13 cellular contexts compared by ENCODE assay signal in the genomic region with DNA sequence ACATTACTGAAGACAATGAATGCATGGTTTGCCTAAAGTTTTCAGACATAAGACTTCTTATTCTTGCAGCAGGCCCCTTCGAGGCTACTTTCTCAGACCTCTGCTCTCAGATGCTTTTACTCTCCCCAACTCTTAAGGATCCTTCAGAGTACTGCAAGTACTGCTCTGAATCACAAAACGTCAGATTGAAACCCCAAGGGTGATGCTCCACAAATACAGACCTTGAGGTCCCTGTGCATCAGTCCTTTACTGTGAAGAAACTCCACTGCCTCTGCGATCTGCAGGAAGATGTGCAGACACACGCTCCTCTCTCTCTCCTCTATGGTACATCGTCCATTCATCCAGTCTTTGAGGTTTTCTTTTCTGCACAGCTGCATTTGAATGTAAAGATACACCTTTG. TPM values are rescaled to one million over a fixed set of nuclear protein-coding genes. Genes with fewer than 3 reads are reported as not detected.
DNase-seq lines count a peak whose midpoint lies in the region; ATAC-seq and TF ChIP-seq lines count a peak whose summit lies in the region.
"Had no signal": no experiment of that assay in that cellular context is flagged by ENCODE, and none has a peak within 500 bp of the region (broad histone marks: within the 10 kb centered on the region; RNA-seq: fewer than 3 reads in every experiment).

No MANE protein-coding gene starts in this region.

- peaks cover 24% of the 10 kb centered on the region for H3K36me3 ChIP-seq in colonic mucosa

- intact Hi-C loops in colonic mucosa (cut with DNase I): no loop called here

- H3K27ac ChIP-seq in colonic mucosa: no peak overlapping the region
- H3K27ac ChIP-seq: epithelial cell of prostate, psoas muscle had no signal

- no peak overlapping the region for H3K9ac ChIP-seq in colonic mucosa (ENCODE audit: low read depth in 2 of 2, low read length in 2 of 2)

- peaks cover 52% of the 10 kb centered on the region for H3K36me3 Mint-ChIP-seq in central memory CD8-positive, alpha-beta T cell (ENCODE audit: insufficient read depth)

- H3K4me3 ChIP-seq in colonic mucosa: no peak overlapping the region
- H3K4me3 ChIP-seq: psoas muscle had no signal

- no peaks in the 10 kb centered on the region for H3K9me3 ChIP-seq in colonic mucosa
- H3K9me3 ChIP-seq: psoas muscle had no signal

- H3K4me1 ChIP-seq in colonic mucosa: no peaks in the 10 kb centered on the region
- H3K4me1 ChIP-seq: psoas muscle had no signal

- TF ChIP-seq CTCF in colonic mucosa (IDR thresholded peaks at IDR 0.05): no peak

- no peak overlapping the region for H3K4me3 Mint-ChIP-seq in central memory CD8-positive, alpha-beta T cell
- H3K4me3 Mint-ChIP-seq: stimulated activated naive CD8-positive, alpha-beta T cell treated with anti-CD3 and anti-CD28 coated beads, Interleukin-15, Interleukin-2, amounts not matched to agents 100 ng/mL and 50 ng/mL, for 24 hours had no signal

- peak; percentile 99 for ATAC-seq in GM18868 (IDR thresholded peaks at IDR 0.05; ENCODE audit: unreplicated experiment)
- ATAC-seq in GM21529 (IDR thresholded peaks at IDR 0.05; ENCODE audit: unreplicated experiment): peak; percentile 94
- ATAC-seq in HG03095 (IDR thresholded peaks at IDR 0.05; ENCODE audit: unreplicated experiment): peak; percentile 90
- no peak for ATAC-seq in central memory CD8-positive, alpha-beta T cell (replicated peaks; ENCODE audit: extremely low read depth, poor library complexity, severe bottlenecking)
- ATAC-seq: Panc1, psoas muscle had no signal

- DNase-seq in central memory CD8-positive, alpha-beta T cell (ENCODE audit: low spot score in 2 of 2): no peak
- DNase-seq in OCI-M2 (lab: John Stamatoyannopoulos, UW; ENCODE audit: unreplicated experiment) (no peak), colonic mucosa (no peak), GM19238 (ENCODE audit: insufficient read length, low spot score) (no peak), ecto neural progenitor cell (ENCODE audit: low spot score) (no peak)
- DNase-seq: psoas muscle; stimulated activated CD4-positive, alpha-beta T cell treated with anti-CD3 and anti-CD28 coated beads, Interleukin-2, amount 100 ng/mL, for 24 hours had no signal

- H3K9me3 Mint-ChIP-seq in central memory CD8-positive, alpha-beta T cell: no peaks in the 10 kb centered on the region
- H3K9me3 Mint-ChIP-seq: stimulated activated naive CD8-positive, alpha-beta T cell treated with anti-CD3 and anti-CD28 coated beads, Interleukin-15, Interleukin-2, amounts not matched to agents 100 ng/mL and 50 ng/mL, for 24 hours had no signal

- H3K27me3 Mint-ChIP-seq in central memory CD8-positive, alpha-beta T cell: no peaks in the 10 kb centered on the region
- H3K27me3 Mint-ChIP-seq: stimulated activated naive CD8-positive, alpha-beta T cell treated with anti-CD3 and anti-CD28 coated beads, Interleukin-15, Interleukin-2, amounts not matched to agents 100 ng/mL and 50 ng/mL, for 24 hours had no signal

- peak overlapping the region; percentile 18 for H3K27ac Mint-ChIP-seq in central memory CD8-positive, alpha-beta T cell (ENCODE audit: low read depth)
- H3K27ac Mint-ChIP-seq: stimulated activated naive CD8-positive, alpha-beta T cell treated with anti-CD3 and anti-CD28 coated beads, Interleukin-15, Interleukin-2, amounts not matched to agents 100 ng/mL and 50 ng/mL, for 24 hours had no signal

- H3K4me1 Mint-ChIP-seq in central memory CD8-positive, alpha-beta T cell: peaks cover 16% of the 10 kb centered on the region

- no peaks in the 10 kb centered on the region for H3K27me3 ChIP-seq in colonic mucosa

RNA-seq across cellular contexts. Expression of a gene that starts 52.8 kb away (rescaled TPM):
- 10 to 100 TPM; 23.0 to 38.3 TPM for total RNA-seq in colonic mucosa
